8 cellular contexts compared by ENCODE assay signal in genomic region chr17:28317965-28318758, GRCh38. TPM values are rescaled to one million over a fixed set of nuclear protein-coding genes. Genes with fewer than 3 reads are reported as not detected.
DNase-seq lines count a peak whose midpoint lies in the region; ATAC-seq, FAIRE-seq and TF ChIP-seq lines count a peak whose summit lies in the region.

No MANE protein-coding gene starts in this region.

- TF ChIP-seq RAD21 in A549 (conservative IDR thresholded peaks at IDR 0.05 in 1 of 2, IDR thresholded peaks at IDR 0.05 in 1 of 2): no peak

- no peaks in the 10 kb centered on the region for H3K9me3 Mint-ChIP-seq in activated naive CD8-positive, alpha-beta T cell treated with anti-CD3 and anti-CD28 coated beads, Interleukin-2, amount 50 U/mL, for 24 hours

- DNase-seq in A549 (ENCODE audit: low read depth in 1 of 2, low spot score in 1 of 2) (no peak), HT-29 (ENCODE audit: low spot score) (peak; percentile 20), kidney epithelial cell (ENCODE audit: low read depth) (no peak), tibial nerve (ENCODE audit: low spot score in 2 of 2) (no peak), GM13976 (ENCODE audit: low spot score) (no peak), 8988T (no peak)
- peak; percentile 29 for DNase-seq in activated naive CD8-positive, alpha-beta T cell treated with anti-CD3 and anti-CD28 coated beads, Interleukin-2, amount 50 U/mL, for 24 hours

- H3K4me1 ChIP-seq in A549: peaks cover 39% of the 10 kb centered on the region
- peaks cover 0 to 19% (median 15%) of the 10 kb centered on the region in 4 donors for H3K4me1 ChIP-seq in tibial nerve

- peak overlapping the region; percentile 89 for H3K27ac Mint-ChIP-seq in activated naive CD8-positive, alpha-beta T cell treated with anti-CD3 and anti-CD28 coated beads, Interleukin-2, amount 50 U/mL, for 24 hours

- in situ Hi-C loops in GM13976 (cut with MboI; ENCODE audit: low sequenced_read_pairs, unreplicated experiment): no loop called here

- H3K27me3 Mint-ChIP-seq in activated naive CD8-positive, alpha-beta T cell treated with anti-CD3 and anti-CD28 coated beads, Interleukin-2, amount 50 U/mL, for 24 hours: peaks cover 1% of the 10 kb centered on the region

- peak overlapping the region; percentile 89 for H3K4me2 ChIP-seq in A549

- no peaks in the 10 kb centered on the region for H3K36me3 ChIP-seq in kidney epithelial cell (ENCODE audit: control insufficient read depth, insufficient read depth, low read length)
- no peaks in the 10 kb centered on the region for H3K36me3 ChIP-seq in tibial nerve

- CTCF ChIA-PET in A549 (lab: Yijun Ruan, JAX): interaction anchor here (0.7 to 5.0 kb wide), 9 partner anchors 9 to 87 kb away, joined by 3 to 39 read pairs (median 6); partner anchors contain the start of genes IFT20 and TNFAIP1

- H3K27me3 ChIP-seq in kidney epithelial cell (ENCODE audit: control insufficient read depth, insufficient read depth, low read length) (no peaks in the 10 kb centered on the region), tibial nerve (no peaks in the 10 kb centered on the region)

- ATAC-seq in A549 (peak in 1 of 2 experiments; percentile 2; a peak in 3 of 6 replicates), GM18511 (IDR thresholded peaks at IDR 0.05; ENCODE audit: unreplicated experiment) (peak; percentile 20)
- peak; percentile 4 for ATAC-seq in activated naive CD8-positive, alpha-beta T cell treated with anti-CD3 and anti-CD28 coated beads, Interleukin-2, amount 50 U/mL, for 24 hours

- H3K36me3 Mint-ChIP-seq in activated naive CD8-positive, alpha-beta T cell treated with anti-CD3 and anti-CD28 coated beads, Interleukin-2, amount 50 U/mL, for 24 hours (ENCODE audit: low read depth): peaks cover 16% of the 10 kb centered on the region

- peaks cover 34% of the 10 kb centered on the region for H3K4me1 Mint-ChIP-seq in activated naive CD8-positive, alpha-beta T cell treated with anti-CD3 and anti-CD28 coated beads, Interleukin-2, amount 50 U/mL, for 24 hours

- FAIRE-seq in A549 (lab: Jason Lieb, UNC): no peak

- POLR2A ChIA-PET in A549 (lab: Yijun Ruan, JAX): interaction anchor here (1.0 to 2.2 kb wide), 3 partner anchors 17 to 67 kb away, joined by 5 to 14 read pairs (median 6); partner anchors contain the start of genes IFT20, POLDIP2 and TNFAIP1

- H3K27ac ChIP-seq in A549 (peak overlapping the region; percentile 63 to 79), tibial nerve (peak overlapping the region in 2 of 4 donors; percentile 14 to 81)

- TF ChIP-seq EP300 in A549 (IDR thresholded peaks at IDR 0.05) (no peak), tibial nerve (IDR thresholded peaks at IDR 0.05) (no peak)

- no peak for TF ChIP-seq CTCF in A549 (IDR thresholded peaks at IDR 0.05)
- no peak for TF ChIP-seq CTCF in kidney epithelial cell (IDR thresholded peaks at IDR 0.05; ENCODE audit: insufficient read depth, low read length, poor library complexity, severe bottlenecking)
- no peak for TF ChIP-seq CTCF in tibial nerve (IDR thresholded peaks at IDR 0.05)
- TF ChIP-seq CTCF in GM13976 (IDR thresholded peaks at IDR 0.05; ENCODE audit: borderline replicate concordance, control extremely low read depth, extremely low read depth, insufficient read depth, missing control alignments): no peak

- H3K9me3 ChIP-seq in A549 (no peaks in the 10 kb centered on the region), tibial nerve (no peaks in the 10 kb centered on the region)

- peak overlapping the region; percentile 93 for H3K4me3 Mint-ChIP-seq in activated naive CD8-positive, alpha-beta T cell treated with anti-CD3 and anti-CD28 coated beads, Interleukin-2, amount 50 U/mL, for 24 hours

- H3K4me3 ChIP-seq in A549 (peak overlapping the region; percentile 73), kidney epithelial cell (ENCODE audit: low read depth, low read length) (peak overlapping the region; percentile 58), tibial nerve (peak overlapping the region; percentile 38 to 77 (median 52))

- 61% methylated on average over 40 of the region's 40 CpGs for WGBS in A549 (ENCODE audit: missing lambda C conversion rate)
- 12% methylated on average over 39 to 40 of the region's 40 CpGs for WGBS in tibial nerve, 2 donors

- no peak for TF ChIP-seq POLR2A in A549 (IDR thresholded peaks at IDR 0.05; ENCODE audit: low read length)
- no peak for TF ChIP-seq POLR2A in tibial nerve (IDR thresholded peaks at IDR 0.05)

TF ChIP-seq in A549, 52 proteins besides CTCF, POLR2A, EP300 and RAD21 (continues in another document):
- TF ChIP-seq TP53 (CRISPR knock-in tag; IDR thresholded peaks at IDR 0.05) (no peak), FOSL2 (IDR thresholded peaks at IDR 0.05) (no peak), FOSL2 (CRISPR knock-in tag; IDR thresholded peaks at IDR 0.05) (no peak), JUNB (IDR thresholded peaks at IDR 0.05) (no peak), ZNF302 (CRISPR knock-in tag; IDR thresholded peaks at IDR 0.05) (no peak), ZSCAN20 (CRISPR knock-in tag; IDR thresholded peaks at IDR 0.05) (no peak), ATOH8 (CRISPR knock-in tag; IDR thresholded peaks at IDR 0.05; ENCODE audit: low read depth) (no peak), JUN (IDR thresholded peaks at IDR 0.05) (no peak)

RNA-seq across cellular contexts. Expression of gene TMEM97, which starts 0.8 kb away (rescaled TPM):
- 90.9 and 98.7 TPM in 2 replicates for polyA plus RNA-seq in A549 (2011; rRNA removed)
- polyA plus RNA-seq in A549 (2012; cell fraction: cytosol; rRNA removed): 39.8 and 43.6 TPM in 2 replicates
- polyA plus RNA-seq in A549 (2012; cell fraction: nucleus; rRNA removed): 18.3 and 28.7 TPM in 2 replicates
- polyA plus RNA-seq in A549 (2017; fragmentation: RNase III; extraction: RNeasy Plus Mini Kit Qiagen cat#74134 plus additional on column Dnase treatment): 65.0 to 75.6 TPM (median 70.2 TPM) in 3 replicates
- polyA minus RNA-seq in A549 (2011; rRNA and poly(A)+ RNA removed): 58.8 and 66.0 TPM in 2 replicates
- 151 TPM in 2 replicates for total RNA-seq in HT-29 (2014; rRNA removed; shearing (Covaris generic))
- total RNA-seq in kidney epithelial cell: 25.1 and 25.6 TPM in 2 replicates
- 10 to 100 TPM in 3 of 4 donors, 1 to 10 TPM in 1; 8.1 to 20.2 (median 16.8) TPM for total RNA-seq in tibial nerve

RNA-seq across cellular contexts. Expression of gene IFT20, which starts 17.1 kb away (rescaled TPM):
- polyA plus RNA-seq in A549 (2011; rRNA removed): 58.7 and 72.1 TPM in 2 replicates
- 49.7 and 52.2 TPM in 2 replicates for polyA plus RNA-seq in A549 (2012; cell fraction: cytosol; rRNA removed)
- 36.8 and 43.6 TPM in 2 replicates for polyA plus RNA-seq in A549 (2012; cell fraction: nucleus; rRNA removed)
- 53.8 to 57.4 TPM (median 56.8 TPM) in 3 replicates for polyA plus RNA-seq in A549 (2017; fragmentation: RNase III; extraction: RNeasy Plus Mini Kit Qiagen cat#74134 plus additional on column Dnase treatment)
- 15.0 and 17.0 TPM in 2 replicates for polyA minus RNA-seq in A549 (2011; rRNA and poly(A)+ RNA removed)
- 28.0 and 33.2 TPM in 2 replicates for total RNA-seq in HT-29 (2014; rRNA removed; shearing (Covaris generic))
- total RNA-seq in kidney epithelial cell: 39.7 and 40.0 TPM in 2 replicates
- total RNA-seq in tibial nerve: 10 to 100 TPM; 34.8 to 50.3 (median 43.9) TPM

RNA-seq across cellular contexts. Expression of gene TNFAIP1, which starts 17.4 kb away (rescaled TPM):
- polyA plus RNA-seq in A549 (2011; rRNA removed): 66.2 and 68.3 TPM in 2 replicates
- 56.9 and 65.0 TPM in 2 replicates for polyA plus RNA-seq in A549 (2012; cell fraction: cytosol; rRNA removed)
- polyA plus RNA-seq in A549 (2012; cell fraction: nucleus; rRNA removed): 59.9 and 77.4 TPM in 2 replicates
- polyA plus RNA-seq in A549 (2017; fragmentation: RNase III; extraction: RNeasy Plus Mini Kit Qiagen cat#74134 plus additional on column Dnase treatment): 37.4 to 38.8 TPM (median 37.4 TPM) in 3 replicates
- 110 and 120 TPM in 2 replicates for polyA minus RNA-seq in A549 (2011; rRNA and poly(A)+ RNA removed)
- total RNA-seq in HT-29 (2014; rRNA removed; shearing (Covaris generic)): 32.8 and 36.8 TPM in 2 replicates
- total RNA-seq in kidney epithelial cell: 85.9 and 99.7 TPM in 2 replicates
- 10 to 100 TPM; 25.1 to 36.0 (median 28.2) TPM for total RNA-seq in tibial nerve

RNA-seq across cellular contexts. Expression of gene POLDIP2, which starts 39.2 kb away (rescaled TPM):
- 132 and 162 TPM in 2 replicates for polyA plus RNA-seq in A549 (2011; rRNA removed)
- 145 and 182 TPM in 2 replicates for polyA plus RNA-seq in A549 (2012; cell fraction: cytosol; rRNA removed)
- polyA plus RNA-seq in A549 (2012; cell fraction: nucleus; rRNA removed): 98.1 and 111 TPM in 2 replicates
- polyA plus RNA-seq in A549 (2017; fragmentation: RNase III; extraction: RNeasy Plus Mini Kit Qiagen cat#74134 plus additional on column Dnase treatment): 125 to 130 TPM (median 127 TPM) in 3 replicates
- polyA minus RNA-seq in A549 (2011; rRNA and poly(A)+ RNA removed): 148 and 169 TPM in 2 replicates
- total RNA-seq in HT-29 (2014; rRNA removed; shearing (Covaris generic)): 146 and 158 TPM in 2 replicates
- 103 and 118 TPM in 2 replicates for total RNA-seq in kidney epithelial cell
- 10 to 100 TPM; 56.5 to 87.9 (median 66.6) TPM for total RNA-seq in tibial nerve

RNA-seq across cellular contexts. Expression of gene SEBOX, which starts 46.8 kb away (rescaled TPM):
- not detected in 2 replicates for polyA plus RNA-seq in A549 (2011; rRNA removed)
- not detected in 2 replicates for polyA plus RNA-seq in A549 (2012; cell fraction: cytosol; rRNA removed)
- not detected in 2 replicates for polyA plus RNA-seq in A549 (2012; cell fraction: nucleus; rRNA removed)
- not detected in 3 replicates for polyA plus RNA-seq in A549 (2017; fragmentation: RNase III; extraction: RNeasy Plus Mini Kit Qiagen cat#74134 plus additional on column Dnase treatment)
- not detected in 2 replicates for polyA minus RNA-seq in A549 (2011; rRNA and poly(A)+ RNA removed)
- total RNA-seq in HT-29 (2014; rRNA removed; shearing (Covaris generic)): not detected in 2 replicates
- not detected in 2 replicates for total RNA-seq in kidney epithelial cell
- not detected for total RNA-seq in tibial nerve

Comparison
In these comparisons a context has a peak if more than half of its experiments do, and no peak if none do; other contexts are left out.
1. DNase-seq: peak in HT-29 (single experiment) and activated naive CD8-positive, alpha-beta T cell treated with anti-CD3 and anti-CD28 coated beads, Interleukin-2, amount 50 U/mL, for 24 hours (single experiment); none in A549 (0 of 2), kidney epithelial cell (single experiment), tibial nerve (0 of 2), GM13976 (single experiment) and 8988T (single experiment).
2. Peak in every context shown above with its lines, with median percentiles within 50 percentile points of each other: H3K4me3 ChIP-seq.